In genomic region chr2:66317268-66317899, GRCh38 we compare ENCODE assay signal across 20 cellular contexts.
"Had no signal": no experiment of that assay in that cellular context is flagged by ENCODE, and none has a peak within 500 bp of the region (broad histone marks: within the 10 kb centered on the region; RNA-seq: fewer than 3 reads in every experiment).

No MANE protein-coding gene starts in this region.

- H3K9me3 Mint-ChIP-seq: stimulated activated naive CD8-positive, alpha-beta T cell treated with anti-CD3 and anti-CD28 coated beads, Interleukin-15, Interleukin-2, amounts not matched to agents 100 ng/mL and 50 ng/mL, for 24 hours had no signal

- H3K27me3 Mint-ChIP-seq: stimulated activated naive CD8-positive, alpha-beta T cell treated with anti-CD3 and anti-CD28 coated beads, Interleukin-15, Interleukin-2, amounts not matched to agents 100 ng/mL and 50 ng/mL, for 24 hours had no signal

- H3K4me1 Mint-ChIP-seq: stimulated activated effector memory CD8-positive, alpha-beta T cell treated with anti-CD3 and anti-CD28 coated beads, Interleukin-12 subunit alpha, Interleukin-12 subunit beta, amount 100 ng/mL, for 72 hours had no signal

- H3K27ac Mint-ChIP-seq: activated naive CD4-positive, alpha-beta T cell treated with anti-CD3 and anti-CD28 coated beads, Interleukin-2, amount 50 U/mL, for 72 hours; activated T-cell treated with anti-CD3 and anti-CD28 coated beads, Interleukin-2, amount 50 U/mL, for 72 hours; nephron; stimulated activated effector memory CD8-positive, alpha-beta T cell treated with anti-CD3 and anti-CD28 coated beads, Interleukin-12 subunit alpha, Interleukin-12 subunit beta, amount 100 ng/mL, for 72 hours; stimulated activated naive CD8-positive, alpha-beta T cell treated with anti-CD3 and anti-CD28 coated beads, Interleukin-15, Interleukin-2, amounts not matched to agents 100 ng/mL and 50 ng/mL, for 24 hours had no signal

- H3K36me3 Mint-ChIP-seq: activated naive CD4-positive, alpha-beta T cell treated with anti-CD3 and anti-CD28 coated beads, Interleukin-2, amount 50 U/mL, for 72 hours; stimulated activated effector memory CD8-positive, alpha-beta T cell treated with anti-CD3 and anti-CD28 coated beads, Interleukin-12 subunit alpha, Interleukin-12 subunit beta, amount 100 ng/mL, for 72 hours had no signal

- ATAC-seq: activated naive CD4-positive, alpha-beta T cell treated with anti-CD3 and anti-CD28 coated beads, Interleukin-2, amount 50 U/mL, for 72 hours; activated T-cell treated with anti-CD3 and anti-CD28 coated beads, Interleukin-2, amount 50 U/mL, for 72 hours; left lobe of liver; sciatic nerve; stimulated activated effector memory CD8-positive, alpha-beta T cell treated with anti-CD3 and anti-CD28 coated beads, Interleukin-12 subunit alpha, Interleukin-12 subunit beta, amount 100 ng/mL, for 72 hours; upper lobe of right lung had no signal

- H3K36me3 ChIP-seq: breast epithelium, esophagus muscularis mucosa, upper lobe of right lung had no signal

- H3K27me3 ChIP-seq: breast epithelium, esophagus muscularis mucosa, upper lobe of right lung had no signal

- DNase-seq: activated CD4-positive, alpha-beta T cell treated with anti-CD3 and anti-CD28 coated beads for 4 hours; activated CD4-positive, alpha-beta T cell treated with anti-CD3 and anti-CD28 coated beads, Interleukin-2, amount 50 U/mL, for 4 hours; activated naive CD4-positive, alpha-beta T cell; activated T-cell treated with anti-CD3 and anti-CD28 coated beads for 4 hours; activated T-cell treated with anti-CD3 and anti-CD28 coated beads, Interleukin-2, amount 50 U/mL, for 72 hours; central memory CD4-positive, alpha-beta T cell; foreskin melanocyte; kidney glomerular epithelial cell; small intestine; stimulated activated CD4-positive, alpha-beta T cell treated with anti-CD3 and anti-CD28 coated beads, Interleukin-4, amount 100 ng/mL, for 24 hours; upper lobe of right lung had no signal

- H3K4me3 Mint-ChIP-seq: activated T-cell treated with anti-CD3 and anti-CD28 coated beads, Interleukin-2, amount 50 U/mL, for 72 hours; nephron; stimulated activated effector memory CD8-positive, alpha-beta T cell treated with anti-CD3 and anti-CD28 coated beads, Interleukin-12 subunit alpha, Interleukin-12 subunit beta, amount 100 ng/mL, for 72 hours; stimulated activated naive CD8-positive, alpha-beta T cell treated with anti-CD3 and anti-CD28 coated beads, Interleukin-15, Interleukin-2, amounts not matched to agents 100 ng/mL and 50 ng/mL, for 24 hours had no signal

- H3K9me3 ChIP-seq: upper lobe of right lung had no signal

- H3K27ac ChIP-seq: breast epithelium, esophagus muscularis mucosa, upper lobe of right lung had no signal

- H3K4me1 ChIP-seq: breast epithelium, esophagus muscularis mucosa, upper lobe of right lung had no signal

- H3K4me3 ChIP-seq: breast epithelium, esophagus muscularis mucosa, lung, upper lobe of right lung had no signal
